Comparison of ENCODE assay signal across 8 cellular contexts in genomic region chr11:47526032-47526431, GRCh38. TPM values are rescaled to one million over a fixed set of nuclear protein-coding genes. Genes with fewer than 3 reads are reported as not detected.
DNase-seq lines count a peak whose midpoint lies in the region; ATAC-seq and TF ChIP-seq lines count a peak whose summit lies in the region.
"Not testable (repeated sequence)": the region's sequence is repeated elsewhere in the genome, so short reads cannot be mapped to it uniquely, and the experiment has no call there.

No MANE protein-coding gene starts in this region.

- H3K27ac Mint-ChIP-seq in activated CD4-positive, alpha-beta T cell treated with anti-CD3 and anti-CD28 coated beads for 36 hours: peak overlapping the region; percentile 61
- peak overlapping the region; percentile 78 for H3K27ac Mint-ChIP-seq in activated naive CD8-positive, alpha-beta T cell treated with anti-CD3 and anti-CD28 coated beads for 36 hours
- peak overlapping the region; percentile 72 for H3K27ac Mint-ChIP-seq in dendritic cell treated with granulocyte-macrophage colony-stimulating factor and Interleukin-4, amounts not matched to agents 40 ng/mL and 50 ng/mL, for 4 days
- H3K27ac Mint-ChIP-seq in osteocyte (ENCODE audit: unreplicated experiment): peak overlapping the region; percentile 96

- H3K9me3 Mint-ChIP-seq in activated CD4-positive, alpha-beta T cell treated with anti-CD3 and anti-CD28 coated beads for 36 hours (ENCODE audit: low read depth); activated naive CD8-positive, alpha-beta T cell treated with anti-CD3 and anti-CD28 coated beads for 36 hours; dendritic cell treated with granulocyte-macrophage colony-stimulating factor and Interleukin-4, amounts not matched to agents 40 ng/mL and 50 ng/mL, for 4 days; osteocyte (ENCODE audit: unreplicated experiment): not testable (repeated sequence)

- peak overlapping the region in 9 of 11 experiments; percentile 11 to 92 (median 39); a peak in 14 of 22 replicates for H3K4me2 ChIP-seq in BLaER1 treated with 17β-estradiol and CSF1 and Interleukin-3, amounts not matched to agents 10 nM and 100 nM
- peak overlapping the region; percentile 84 for H3K4me2 ChIP-seq in KMS-11

- H3K4me1 ChIP-seq in BLaER1 treated with 17β-estradiol and CSF1 and Interleukin-3, amounts not matched to agents 10 nM and 100 nM: peaks cover 31 to 81% (median 43%) of the 10 kb centered on the region in 10 experiments
- H3K4me1 ChIP-seq in KMS-11 (ENCODE audit: low read depth, poor library complexity, severe bottlenecking) (peaks cover 96% of the 10 kb centered on the region), stomach (peaks cover 34 to 98% (median 72%) of the 10 kb centered on the region in 4 donors)

- TF ChIP-seq POLR2A in stomach (IDR thresholded peaks at IDR 0.05): not testable (repeated sequence)

- not testable (repeated sequence) for H3K9me3 ChIP-seq in BLaER1 treated with 17β-estradiol and CSF1 and Interleukin-3, amounts not matched to agents 10 nM and 100 nM (replicated peaks in 1 of 11); stomach

- peaks cover 99 to 100% (median 100%) of the 10 kb centered on the region in 11 experiments for H4K20me1 ChIP-seq in BLaER1 treated with 17β-estradiol and CSF1 and Interleukin-3, amounts not matched to agents 10 nM and 100 nM
- peaks cover 16% of the 10 kb centered on the region for H4K20me1 ChIP-seq in KMS-11 (ENCODE audit: insufficient read depth)

- TF ChIP-seq EP300 in stomach (IDR thresholded peaks at IDR 0.05): not testable (repeated sequence)

- H3K36me3 Mint-ChIP-seq in activated CD4-positive, alpha-beta T cell treated with anti-CD3 and anti-CD28 coated beads for 36 hours (ENCODE audit: low read depth): peaks cover 13% of the 10 kb centered on the region
- H3K36me3 Mint-ChIP-seq in activated naive CD8-positive, alpha-beta T cell treated with anti-CD3 and anti-CD28 coated beads for 36 hours; osteocyte (ENCODE audit: unreplicated experiment): not testable (repeated sequence)
- H3K36me3 Mint-ChIP-seq in dendritic cell treated with granulocyte-macrophage colony-stimulating factor and Interleukin-4, amounts not matched to agents 40 ng/mL and 50 ng/mL, for 4 days (ENCODE audit: low read depth): peaks cover 53% of the 10 kb centered on the region

- peak overlapping the region in 2 of 11 experiments; percentile 53 to 77; a peak in 3 of 22 replicates for H3K9ac ChIP-seq in BLaER1 treated with 17β-estradiol and CSF1 and Interleukin-3, amounts not matched to agents 10 nM and 100 nM
- peak overlapping the region; percentile 17; the same call in 1 of the 2 replicates for H3K9ac ChIP-seq in KMS-11

- 89 to 96% (median 89%) methylated on average over 9 of the region's 9 CpGs for WGBS in stomach, 5 donors

- peaks cover 100% of the 10 kb centered on the region for H3K79me2 ChIP-seq in KMS-11 (ENCODE audit: insufficient read depth, low read depth)

- not testable (repeated sequence) for H2AFZ ChIP-seq in KMS-11 (ENCODE audit: low read depth)

- H3K36me3 ChIP-seq in BLaER1 treated with 17β-estradiol and CSF1 and Interleukin-3, amounts not matched to agents 10 nM and 100 nM: peaks cover 14 to 54% (median 46%) of the 10 kb centered on the region in 11 experiments; a peak in 21 of 22 replicates
- not testable (repeated sequence) for H3K36me3 ChIP-seq in KMS-11 (ENCODE audit: insufficient read depth); stomach

- not testable (repeated sequence) for ATAC-seq in activated CD4-positive, alpha-beta T cell treated with anti-CD3 and anti-CD28 coated beads for 36 hours
- ATAC-seq in left lobe of liver: peak; percentile 9

- H3K27ac ChIP-seq in BLaER1 treated with 17β-estradiol and CSF1 and Interleukin-3, amounts not matched to agents 10 nM and 100 nM: peak overlapping the region in 3 of 11 experiments; percentile 80 to 85 (median 80); a peak in 4 of 22 replicates
- H3K27ac ChIP-seq in KMS-11: peak overlapping the region; percentile 75
- peak overlapping the region in 3 of 5 donors; percentile 13 to 80 (median 67) for H3K27ac ChIP-seq in stomach

- intact Hi-C loops in activated CD4-positive, alpha-beta T cell treated with anti-CD3 and anti-CD28 coated beads for 36 hours (cut with DNase I, micrococcal nuclease); dendritic cell treated with granulocyte-macrophage colony-stimulating factor and Interleukin-4, amounts not matched to agents 40 ng/mL and 50 ng/mL, for 4 days (cut with micrococcal nuclease); stomach (cut with DNase I; ENCODE audit: low total_unique reads): not testable (repeated sequence)

- DNase-seq in activated CD4-positive, alpha-beta T cell treated with anti-CD3 and anti-CD28 coated beads for 36 hours; activated naive CD8-positive, alpha-beta T cell treated with anti-CD3 and anti-CD28 coated beads for 36 hours; left lobe of liver (ENCODE audit: low spot score); osteocyte (ENCODE audit: extremely low spot score, unreplicated experiment); stomach: not testable (repeated sequence)

- CTCF ChIA-PET in activated CD4-positive, alpha-beta T cell treated with anti-CD3 and anti-CD28 coated beads for 36 hours (lab: Charles Lee): interaction anchor here (1.6 kb wide), 1 partner anchor 9 kb away, joined by 5 read pairs; no protein-coding TSS in a partner anchor

- not testable (repeated sequence) for H3K4me3 Mint-ChIP-seq in activated CD4-positive, alpha-beta T cell treated with anti-CD3 and anti-CD28 coated beads for 36 hours; activated naive CD8-positive, alpha-beta T cell treated with anti-CD3 and anti-CD28 coated beads for 36 hours; dendritic cell treated with granulocyte-macrophage colony-stimulating factor and Interleukin-4, amounts not matched to agents 40 ng/mL and 50 ng/mL, for 4 days; osteocyte (ENCODE audit: unreplicated experiment)

- H3K4me1 Mint-ChIP-seq in activated CD4-positive, alpha-beta T cell treated with anti-CD3 and anti-CD28 coated beads for 36 hours: peaks cover 65% of the 10 kb centered on the region
- peaks cover 54% of the 10 kb centered on the region for H3K4me1 Mint-ChIP-seq in activated naive CD8-positive, alpha-beta T cell treated with anti-CD3 and anti-CD28 coated beads for 36 hours
- H3K4me1 Mint-ChIP-seq in dendritic cell treated with granulocyte-macrophage colony-stimulating factor and Interleukin-4, amounts not matched to agents 40 ng/mL and 50 ng/mL, for 4 days (ENCODE audit: low read depth): peaks cover 54% of the 10 kb centered on the region
- peaks cover 50% of the 10 kb centered on the region for H3K4me1 Mint-ChIP-seq in osteocyte (ENCODE audit: unreplicated experiment)

- H3K4me3 ChIP-seq in BLaER1 treated with 17β-estradiol and CSF1 and Interleukin-3, amounts not matched to agents 10 nM and 100 nM; KMS-11 (IDR thresholded peaks at IDR 0.05; ENCODE audit: insufficient read depth, low read depth, low read length); stomach: not testable (repeated sequence)

- TF ChIP-seq CTCF in KMS-11 (conservative IDR thresholded peaks at IDR 0.05; ENCODE audit: low read depth, low read length); osteocyte (IDR thresholded peaks at IDR 0.05); stomach (IDR thresholded peaks at IDR 0.05): not testable (repeated sequence)

- H3K27me3 Mint-ChIP-seq in activated CD4-positive, alpha-beta T cell treated with anti-CD3 and anti-CD28 coated beads for 36 hours; activated naive CD8-positive, alpha-beta T cell treated with anti-CD3 and anti-CD28 coated beads for 36 hours; dendritic cell treated with granulocyte-macrophage colony-stimulating factor and Interleukin-4, amounts not matched to agents 40 ng/mL and 50 ng/mL, for 4 days; osteocyte (ENCODE audit: unreplicated experiment): not testable (repeated sequence)

- POLR2A ChIA-PET in activated CD4-positive, alpha-beta T cell treated with anti-CD3 and anti-CD28 coated beads for 36 hours (lab: Charles Lee): not testable (repeated sequence)

- H3K27me3 ChIP-seq in BLaER1 treated with 17β-estradiol and CSF1 and Interleukin-3, amounts not matched to agents 10 nM and 100 nM; KMS-11 (ENCODE audit: insufficient read depth, low read depth); stomach: not testable (repeated sequence)

RNA-seq across cellular contexts. Expression of gene CELF1, which starts 26.9 kb away (rescaled TPM):
- total RNA-seq in activated CD4-positive, alpha-beta T cell treated with anti-CD3 and anti-CD28 coated beads for 36 hours: 100 to 1,000 TPM; 132 to 143 TPM
- 100 to 1,000 TPM; 155 to 157 TPM for total RNA-seq in activated naive CD8-positive, alpha-beta T cell treated with anti-CD3 and anti-CD28 coated beads for 36 hours
- 78.4 TPM for total RNA-seq in left lobe of liver
- total RNA-seq in osteocyte: 88.6 and 100 TPM in 2 replicates
- total RNA-seq in stomach: 100 to 1,000 TPM in 2 of 5 donors, 10 to 100 TPM in 3; 39.7 to 206 (median 95.2) TPM
- 10 to 100 TPM; 12.7 to 18.5 (median 17.7) TPM for polyA plus RNA-seq in stomach

RNA-seq across cellular contexts. Expression of gene PTPMT1, which starts 39.4 kb away (rescaled TPM):
- total RNA-seq in activated CD4-positive, alpha-beta T cell treated with anti-CD3 and anti-CD28 coated beads for 36 hours: 10 to 100 TPM; 35.6 to 41.5 TPM
- total RNA-seq in activated naive CD8-positive, alpha-beta T cell treated with anti-CD3 and anti-CD28 coated beads for 36 hours: 10 to 100 TPM; 55.6 to 56.6 TPM
- total RNA-seq in left lobe of liver: 23.8 TPM
- total RNA-seq in osteocyte: 49.3 and 50.3 TPM in 2 replicates
- total RNA-seq in stomach: 100 to 1,000 TPM in 2 of 5 donors, 10 to 100 TPM in 3; 39.5 to 126 (median 80.6) TPM
- polyA plus RNA-seq in stomach: 10 to 100 TPM; 36.4 to 62.1 (median 55.2) TPM

RNA-seq across cellular contexts. Expression of gene KBTBD4, which starts 52.7 kb away (rescaled TPM):
- total RNA-seq in activated CD4-positive, alpha-beta T cell treated with anti-CD3 and anti-CD28 coated beads for 36 hours: 10 to 100 TPM; 11.9 to 18.4 TPM
- 10 to 100 TPM; 19.5 to 20.0 TPM for total RNA-seq in activated naive CD8-positive, alpha-beta T cell treated with anti-CD3 and anti-CD28 coated beads for 36 hours
- total RNA-seq in left lobe of liver (7.0 TPM), osteocyte (19.7 and 19.8 TPM in 2 replicates), stomach (10 to 100 TPM in 3 of 5 donors, 1 to 10 TPM in 2; 2.7 to 19.8 (median 16.2) TPM)
- polyA plus RNA-seq in stomach: 10 to 100 TPM in 1 of 3 donors, 1 to 10 TPM in 2; 7.5 to 14.2 (median 8.0) TPM

RNA-seq across cellular contexts. Expression of gene NDUFS3, which starts 52.8 kb away (rescaled TPM):
- 100 to 1,000 TPM in 1 of 2 experiments, 10 to 100 TPM in 1; 96.9 to 108 TPM for total RNA-seq in activated CD4-positive, alpha-beta T cell treated with anti-CD3 and anti-CD28 coated beads for 36 hours
- total RNA-seq in activated naive CD8-positive, alpha-beta T cell treated with anti-CD3 and anti-CD28 coated beads for 36 hours: 100 to 1,000 TPM; 165 to 166 TPM
- total RNA-seq in left lobe of liver (58.2 TPM), osteocyte (102 and 105 TPM in 2 replicates), stomach (100 to 1,000 TPM in 1 of 5 donors, 10 to 100 TPM in 4; 28.6 to 143 (median 71.2) TPM)
- polyA plus RNA-seq in stomach: 100 to 1,000 TPM; 128 to 210 (median 209) TPM
